29 cellular contexts compared by ENCODE assay signal in genomic region chr3:42394579-42395288, GRCh38. TPM values are rescaled to one million over a fixed set of nuclear protein-coding genes. Genes with fewer than 3 reads are reported as not detected.
DNase-seq lines count a peak whose midpoint lies in the region; ATAC-seq, FAIRE-seq and TF ChIP-seq lines count a peak whose summit lies in the region.
"Had no signal": no experiment of that assay in that cellular context is flagged by ENCODE, and none has a peak within 500 bp of the region (broad histone marks: within the 10 kb centered on the region; RNA-seq: fewer than 3 reads in every experiment).

No MANE protein-coding gene starts in this region.

- no peak for DNase-seq in activated CD4-positive, alpha-beta T cell treated with anti-CD3 and anti-CD28 coated beads for 36 hours
- DNase-seq in activated CD4-positive, alpha-beta T cell treated with anti-CD3 and anti-CD28 coated beads for 48 hours, result no peak
- DNase-seq in NCI-H187 (lab: John Stamatoyannopoulos, UW), result peak; percentile 28 to 38
- peak; percentile 76 for DNase-seq in NCI-H69 (lab: John Stamatoyannopoulos, UW)
- DNase-seq in HepG2 (ENCODE audit: low spot score), result no peak
- DNase-seq in BE2C, result no peak
- no peak for DNase-seq in Ammon's horn (ENCODE audit: low spot score)
- DNase-seq in OCI-M1 (lab: John Stamatoyannopoulos, UW), result no peak
- DNase-seq: caudate nucleus, dermis blood vessel endothelial cell, natural killer cell, RPMI8226 had no signal

- no peak overlapping the region for H3K4me2 ChIP-seq in HepG2 (ENCODE audit: low read depth, low read length)
- H3K4me2 ChIP-seq: smooth muscle cell had no signal

- no peaks in the 10 kb centered on the region for H3K36me3 ChIP-seq in HepG2 (replicated peaks in 1 of 2; ENCODE audit: control insufficient read depth in 1 of 2, insufficient read depth in 2 of 2, low read length in 2 of 2)
- no peaks in the 10 kb centered on the region for H3K36me3 ChIP-seq in BE2C

- no peaks in the 10 kb centered on the region for H3K27me3 Mint-ChIP-seq in activated CD4-positive, alpha-beta T cell treated with anti-CD3 and anti-CD28 coated beads for 36 hours
- H3K27me3 Mint-ChIP-seq: activated naive CD4-positive, alpha-beta T cell treated with anti-CD3 and anti-CD28 coated beads, Interleukin-2, amount 50 U/mL, for 24 hours; activated T-helper 17 cell treated with anti-CD3 and anti-CD28 coated beads, Interleukin-2, amount 50 U/mL, for 72 hours had no signal

- in situ Hi-C loops in HepG2 (cut with HindIII; ENCODE audit: extremely low pct_ligation_motif_present, low pct_unique_long_range_greater_than_20kb), result no loop called here

- H3K4me3 ChIP-seq in HepG2 (replicated peaks in 1 of 3; ENCODE audit: insufficient read depth in 1 of 3, low read depth in 2 of 3, low read length in 3 of 3), result no peak overlapping the region
- H3K4me3 ChIP-seq in BE2C (ENCODE audit: low read depth, low read length), result no peak overlapping the region
- H3K4me3 ChIP-seq: smooth muscle cell had no signal

- no peak for TF ChIP-seq RAD21 in HepG2 (CRISPR knock-in tag; IDR thresholded peaks at IDR 0.05)

- H3K4me1 Mint-ChIP-seq in activated CD4-positive, alpha-beta T cell treated with anti-CD3 and anti-CD28 coated beads for 36 hours, result peaks cover 4% of the 10 kb centered on the region
- H3K4me1 Mint-ChIP-seq: activated T-helper 17 cell treated with anti-CD3 and anti-CD28 coated beads, Interleukin-2, amount 50 U/mL, for 72 hours; natural killer cell had no signal

- no peak overlapping the region for H3K9ac ChIP-seq in HepG2 (ENCODE audit: insufficient read depth, low read depth, low read length)

- H3K79me2 ChIP-seq in HepG2 (ENCODE audit: insufficient read depth, low read length), result no peaks in the 10 kb centered on the region

- CTCF ChIA-PET in activated CD4-positive, alpha-beta T cell treated with anti-CD3 and anti-CD28 coated beads for 36 hours (lab: Charles Lee), result interaction anchor here (0.6 to 1.5 kb wide), 3 partner anchors 20 to 292 kb away, joined by 3 to 4 read pairs (median 3); no protein-coding TSS in a partner anchor
- CTCF ChIA-PET in HepG2 (lab: Yijun Ruan, JAX; ENCODE audit: low intra/inter-chr PET ratio, low total read pairs), result no interaction called here

- BruUV-seq in HepG2 (replicated peaks; lab: Mats Ljungman, UMichigan), result no TSS peak

- no peaks in the 10 kb centered on the region for H3K9me3 Mint-ChIP-seq in activated CD4-positive, alpha-beta T cell treated with anti-CD3 and anti-CD28 coated beads for 36 hours (ENCODE audit: low read depth)
- H3K9me3 Mint-ChIP-seq: activated naive CD4-positive, alpha-beta T cell treated with anti-CD3 and anti-CD28 coated beads, Interleukin-2, amount 50 U/mL, for 24 hours; activated T-helper 17 cell treated with anti-CD3 and anti-CD28 coated beads, Interleukin-2, amount 50 U/mL, for 72 hours; natural killer cell; T-helper 2 cell treated with Interferon-gamma antibody and Interleukin-4, amounts not matched to agents 5 μg/mL and 100 μg/mL, for 36 hours had no signal

- peak; percentile 57 for ATAC-seq in activated CD4-positive, alpha-beta T cell treated with anti-CD3 and anti-CD28 coated beads for 36 hours
- ATAC-seq in HepG2, result no peak
- ATAC-seq: activated T-helper 17 cell treated with anti-CD3 and anti-CD28 coated beads, Interleukin-2, amount 50 U/mL, for 72 hours; HCT116; natural killer cell; SK-N-SH treated with all-trans-retinoic acid at 6 μM for 48 hours had no signal

- H3K4me3 Mint-ChIP-seq in activated CD4-positive, alpha-beta T cell treated with anti-CD3 and anti-CD28 coated beads for 36 hours, result no peak overlapping the region
- H3K4me3 Mint-ChIP-seq: activated naive CD4-positive, alpha-beta T cell treated with anti-CD3 and anti-CD28 coated beads, Interleukin-2, amount 50 U/mL, for 24 hours; activated T-helper 17 cell treated with anti-CD3 and anti-CD28 coated beads, Interleukin-2, amount 50 U/mL, for 72 hours; natural killer cell; T-helper 2 cell treated with Interferon-gamma antibody and Interleukin-4, amounts not matched to agents 5 μg/mL and 100 μg/mL, for 36 hours had no signal

- no peak for TF ChIP-seq POLR2A in HepG2 (IDR thresholded peaks at IDR 0.05; ENCODE audit: insufficient read depth in 1 of 2, low read depth in 2 of 2, low read length in 2 of 2)

- H3K27ac Mint-ChIP-seq in activated CD4-positive, alpha-beta T cell treated with anti-CD3 and anti-CD28 coated beads for 36 hours, result no peak overlapping the region
- H3K27ac Mint-ChIP-seq: activated naive CD4-positive, alpha-beta T cell treated with anti-CD3 and anti-CD28 coated beads, Interleukin-2, amount 50 U/mL, for 24 hours; activated T-helper 17 cell treated with anti-CD3 and anti-CD28 coated beads, Interleukin-2, amount 50 U/mL, for 72 hours; natural killer cell; T-helper 2 cell treated with Interferon-gamma antibody and Interleukin-4, amounts not matched to agents 5 μg/mL and 100 μg/mL, for 36 hours had no signal

- no peak for TF ChIP-seq CTCF in HepG2 (CRISPR knock-in tag; IDR thresholded peaks at IDR 0.05)
- TF ChIP-seq CTCF in BE2C (IDR thresholded peaks at IDR 0.05; ENCODE audit: low read depth, low read length), result no peak

- 51% methylated on average over 12 of the region's 12 CpGs for WGBS in HepG2 (ENCODE audit: low lambda C conversion rate)

- peaks cover 14% of the 10 kb centered on the region for H3K4me1 ChIP-seq in HepG2 (ENCODE audit: insufficient read depth, low read length)
- H3K4me1 ChIP-seq in BE2C, result no peaks in the 10 kb centered on the region

- no peak overlapping the region for H3K27ac ChIP-seq in HepG2 (ENCODE audit: extremely low read length, insufficient read depth, low read length)
- H3K27ac ChIP-seq: HL-60 had no signal

- no peaks in the 10 kb centered on the region for H4K20me1 ChIP-seq in HepG2 (ENCODE audit: insufficient read depth, low read length)

- H3K27me3 ChIP-seq in HepG2 (ENCODE audit: control insufficient read depth in 1 of 2, insufficient read depth in 2 of 2, low read length in 2 of 2) (peaks cover 2 to 23% of the 10 kb centered on the region in 2 experiments; a peak in 3 of 5 replicates), BE2C (no peaks in the 10 kb centered on the region)

- no peak overlapping the region for H2AFZ ChIP-seq in HepG2 (ENCODE audit: low read length)

- POLR2A ChIA-PET in activated CD4-positive, alpha-beta T cell treated with anti-CD3 and anti-CD28 coated beads for 36 hours (lab: Charles Lee), result interaction anchor here (0.6 kb wide), 1 partner anchor 709 kb away, joined by 3 read pairs; no protein-coding TSS in a partner anchor
- POLR2A ChIA-PET in HepG2 (lab: Yijun Ruan, JAX), result no interaction called here

- TF ChIP-seq EP300 in HepG2 (IDR thresholded peaks at IDR 0.05; ENCODE audit: low read depth in 2 of 2, low read length in 2 of 2) (no peak), HepG2 (CRISPR knock-in tag; IDR thresholded peaks at IDR 0.05; ENCODE audit: borderline replicate concordance) (no peak)

- intact Hi-C loops in activated CD4-positive, alpha-beta T cell treated with anti-CD3 and anti-CD28 coated beads for 36 hours (cut with DNase I, micrococcal nuclease), result no loop called here
- intact Hi-C loops in HepG2 (cut with micrococcal nuclease; ENCODE audit: unreplicated experiment), result no loop called here

- H3K36me3 Mint-ChIP-seq in activated CD4-positive, alpha-beta T cell treated with anti-CD3 and anti-CD28 coated beads for 36 hours (ENCODE audit: low read depth), result no peaks in the 10 kb centered on the region
- H3K36me3 Mint-ChIP-seq: activated naive CD4-positive, alpha-beta T cell treated with anti-CD3 and anti-CD28 coated beads, Interleukin-2, amount 50 U/mL, for 24 hours; natural killer cell had no signal

- no peak for FAIRE-seq in HepG2 (lab: Jason Lieb, UNC)
- FAIRE-seq: astrocyte, endothelial cell of umbilical vein, GM19239, islet of Langerhans had no signal

- H3K9me3 ChIP-seq in HepG2 (ENCODE audit: low read length) (no peaks in the 10 kb centered on the region), BE2C (no peaks in the 10 kb centered on the region)

TF ChIP-seq in HepG2, 621 proteins besides CTCF, POLR2A, EP300 and RAD21 (continues in another document):
- no peak for TF ChIP-seq DNMT3B (CRISPR knock-in tag; conservative IDR thresholded peaks at IDR 0.05)

RNA-seq across cellular contexts. Expression of gene LYZL4, which starts 15.7 kb away (rescaled TPM):
- not detected for total RNA-seq in activated CD4-positive, alpha-beta T cell treated with anti-CD3 and anti-CD28 coated beads for 36 hours
- not detected in 2 replicates for total RNA-seq in HepG2 (2016; rRNA removed; fragmentation: Illumina TruSeq; extraction: Trizol)
- total RNA-seq in HepG2 (2016; cell fraction: cytosol; rRNA removed; fragmentation: Illumina TruSeq; extraction: Trizol; ENCODE audit: low read depth), result not detected in 2 replicates
- total RNA-seq in HepG2 (2016; cell fraction: insoluble cytoplasmic fraction; rRNA removed; fragmentation: Illumina TruSeq; extraction: Trizol), result not detected in 2 replicates
- not detected in 2 replicates for total RNA-seq in HepG2 (2016; cell fraction: membrane; rRNA removed; fragmentation: Illumina TruSeq; extraction: Trizol)
- total RNA-seq in HepG2 (2016; cell fraction: nucleus; rRNA removed; fragmentation: Illumina TruSeq; extraction: Trizol), result not detected in 2 replicates
- polyA plus RNA-seq in HepG2 (2011; rRNA removed), result not detected in 2 replicates
- polyA plus RNA-seq in HepG2 (2011; cell fraction: cytosol; rRNA removed), result 0.24 TPM in 1 of 2 replicates, not detected in the other
- not detected in 2 replicates for polyA plus RNA-seq in HepG2 (2011; cell fraction: nucleus; rRNA removed)
- polyA plus RNA-seq in HepG2 (2012), result not detected in 2 replicates
- polyA plus RNA-seq in HepG2 (2016; cell fraction: cytosol; fragmentation: Illumina TruSeq; extraction: Trizol; ENCODE audit: low read depth), result 0.12 TPM in 1 of 2 replicates, not detected in the other
- polyA plus RNA-seq in HepG2 (2016; cell fraction: insoluble cytoplasmic fraction; fragmentation: Illumina TruSeq; extraction: Trizol; ENCODE audit: low read depth), result not detected in 2 replicates
- polyA plus RNA-seq in HepG2 (2016; cell fraction: membrane; fragmentation: Illumina TruSeq; extraction: Trizol; ENCODE audit: low read depth), result 0.21 TPM in 1 of 2 replicates, not detected in the other
- polyA plus RNA-seq in HepG2 (2016; cell fraction: nucleus; fragmentation: Illumina TruSeq; extraction: Trizol; ENCODE audit: insufficient read depth, low read depth), result not detected in 2 replicates
- polyA minus RNA-seq in HepG2 (2011; rRNA and poly(A)+ RNA removed; ENCODE audit: low replicate concordance), result not detected in 2 replicates
- not detected in 2 replicates for polyA minus RNA-seq in HepG2 (2011; cell fraction: cytosol; rRNA and poly(A)+ RNA removed)
- polyA minus RNA-seq in HepG2 (2011; cell fraction: nucleus; rRNA and poly(A)+ RNA removed), result not detected in 2 replicates
- polyA plus RNA-seq in BE2C (2012; ENCODE audit: insufficient read depth, insufficient read length, low read depth), result not detected
- total RNA-seq: A673; activated T-helper 17 cell treated with anti-CD3 and anti-CD28 coated beads, Interleukin-2, amount 50 U/mL, for 72 hours; astrocyte; dermis blood vessel endothelial cell; endothelial cell of umbilical vein; LHCN-M2; lower leg skin; natural killer cell; omental fat pad; smooth muscle cell; temporal lobe had no signal
- polyA plus RNA-seq: BJ, smooth muscle cell had no signal

Comparison
In these comparisons a context has a peak if more than half of its experiments do, and no peak if none do; other contexts are left out.
1. DNase-seq: peak in NCI-H187 (2 of 2) and NCI-H69 (single experiment); none in activated CD4-positive, alpha-beta T cell treated with anti-CD3 and anti-CD28 coated beads for 36 hours (single experiment), activated CD4-positive, alpha-beta T cell treated with anti-CD3 and anti-CD28 coated beads for 48 hours (single experiment), HepG2 (single experiment), BE2C (single experiment), Ammon's horn (single experiment) and OCI-M1 (single experiment).